Comparison of ENCODE assay signal across 8 cellular contexts in genomic region chrX:18985186-18985435, GRCh38. TPM values are rescaled to one million over a fixed set of nuclear protein-coding genes. Genes with fewer than 3 reads are reported as not detected.
DNase-seq lines count a peak whose midpoint lies in the region; ATAC-seq and TF ChIP-seq lines count a peak whose summit lies in the region.

No MANE protein-coding gene starts in this region.

- no peak for TF ChIP-seq EP300 in suprapubic skin (IDR thresholded peaks at IDR 0.05)

- 53% methylated on average over 4 of the region's 4 CpGs for WGBS in suprapubic skin

- H3K27ac Mint-ChIP-seq in activated CD4-positive, alpha-beta T cell treated with anti-CD3 and anti-CD28 coated beads, Interleukin-2, amount 10 ng/mL, durations not matched to agents 24 days and 14 days = peak overlapping the region; percentile 90

- peak overlapping the region; percentile 56 for H3K4me3 ChIP-seq in iPS-11a (ENCODE audit: low read depth, low read length)
- H3K4me3 ChIP-seq in suprapubic skin = peak overlapping the region; percentile 75

- no peaks in the 10 kb centered on the region for H3K27me3 Mint-ChIP-seq in activated CD4-positive, alpha-beta T cell treated with anti-CD3 and anti-CD28 coated beads, Interleukin-2, amount 10 ng/mL, durations not matched to agents 24 days and 14 days

- H3K4me1 Mint-ChIP-seq in activated CD4-positive, alpha-beta T cell treated with anti-CD3 and anti-CD28 coated beads, Interleukin-2, amount 10 ng/mL, durations not matched to agents 24 days and 14 days = peaks cover 11% of the 10 kb centered on the region

- no peaks in the 10 kb centered on the region for H3K36me3 ChIP-seq in suprapubic skin

- peaks cover 17% of the 10 kb centered on the region for H3K4me1 ChIP-seq in suprapubic skin

- no peak for DNase-seq in activated CD4-positive, alpha-beta T cell treated with anti-CD3 and anti-CD28 coated beads, Interleukin-2, amount 10 ng/mL, durations not matched to agents 24 days and 14 days
- no peak for DNase-seq in activated CD4-positive, alpha-beta T cell treated with anti-CD3 and anti-CD28 coated beads for 1 hour
- no peak for DNase-seq in suprapubic skin (ENCODE audit: low spot score in 2 of 2)
- DNase-seq in COR-L47 (lab: John Stamatoyannopoulos, UW) = no peak

- no peaks in the 10 kb centered on the region for H3K27me3 ChIP-seq in suprapubic skin

- intact Hi-C loops in activated CD4-positive, alpha-beta T cell treated with anti-CD3 and anti-CD28 coated beads, Interleukin-2, amount 10 ng/mL, durations not matched to agents 24 days and 14 days (cut with micrococcal nuclease) = loop anchor here (2.0 kb wide), 1 partner anchor 30 kb away; no protein-coding TSS in a partner anchor

- ATAC-seq in HG02678 (IDR thresholded peaks at IDR 0.05; ENCODE audit: unreplicated experiment) (no peak), HG02870 (IDR thresholded peaks at IDR 0.05; ENCODE audit: unreplicated experiment) (no peak)

- H3K36me3 Mint-ChIP-seq in activated CD4-positive, alpha-beta T cell treated with anti-CD3 and anti-CD28 coated beads, Interleukin-2, amount 10 ng/mL, durations not matched to agents 24 days and 14 days (ENCODE audit: low read depth) = no peaks in the 10 kb centered on the region

- TF ChIP-seq POLR2A in suprapubic skin (IDR thresholded peaks at IDR 0.05) = no peak

- TF ChIP-seq CTCF in VCaP (conservative IDR thresholded peaks at IDR 0.05) (no peak), suprapubic skin (IDR thresholded peaks at IDR 0.05) (no peak)

- H3K4me3 Mint-ChIP-seq in activated CD4-positive, alpha-beta T cell treated with anti-CD3 and anti-CD28 coated beads, Interleukin-2, amount 10 ng/mL, durations not matched to agents 24 days and 14 days = peak overlapping the region; percentile 82

- H3K27ac ChIP-seq in VCaP = peak overlapping the region; percentile 86
- peak overlapping the region; percentile 91 for H3K27ac ChIP-seq in suprapubic skin

- no peaks in the 10 kb centered on the region for H3K9me3 Mint-ChIP-seq in activated CD4-positive, alpha-beta T cell treated with anti-CD3 and anti-CD28 coated beads, Interleukin-2, amount 10 ng/mL, durations not matched to agents 24 days and 14 days

- no peaks in the 10 kb centered on the region for H3K9me3 ChIP-seq in suprapubic skin

RNA-seq across cellular contexts. Expression of gene PHKA2, which starts 1.2 kb away (rescaled TPM):
- total RNA-seq in activated CD4-positive, alpha-beta T cell treated with anti-CD3 and anti-CD28 coated beads, Interleukin-2, amount 10 ng/mL, durations not matched to agents 24 days and 14 days = 23.3 and 23.7 TPM in 2 replicates
- 10 to 100 TPM; 16.5 to 39.7 (median 24.8) TPM for total RNA-seq in suprapubic skin
